8 cellular contexts compared by ENCODE assay signal in the genomic region with DNA sequence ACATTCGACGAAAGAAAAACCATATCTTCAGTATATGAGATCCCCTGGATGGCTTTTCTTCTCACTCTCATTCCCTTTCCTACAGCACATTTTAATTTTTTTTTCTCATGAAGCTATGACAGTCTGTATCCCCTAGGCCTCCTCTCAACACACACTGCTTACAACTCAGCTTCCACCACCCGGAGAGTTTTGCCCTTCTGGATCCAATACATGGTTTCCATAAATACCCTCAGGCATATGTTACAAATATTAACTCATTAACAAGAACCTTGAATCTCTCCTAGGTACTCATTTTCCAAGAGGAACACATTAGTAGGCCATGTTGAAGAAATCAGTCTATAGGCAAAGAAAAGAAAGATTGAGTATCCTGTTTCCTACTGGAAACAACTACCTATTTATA. TPM values are rescaled to one million over a fixed set of nuclear protein-coding genes. Genes with fewer than 3 reads are reported as not detected.
"Had no signal": no experiment of that assay in that cellular context is flagged by ENCODE, and none has a peak within 500 bp of the region (broad histone marks: within the 10 kb centered on the region; RNA-seq: fewer than 3 reads in every experiment).

No MANE protein-coding gene starts in this region.

- DNase-seq: GM23248, GOT3, H7, HFFc6, IMR-90 had no signal

- H3K4me3 Mint-ChIP-seq: HFFc6 had no signal

- ATAC-seq: HCT116, K562 had no signal

- H3K27ac Mint-ChIP-seq: HFFc6 had no signal

RNA-seq across cellular contexts. Expression of gene PAK5, which starts 44.0 kb away (rescaled TPM):
- total RNA-seq: GM23248, HFFc6, HT-29, IMR-90, K562 had no signal
